In the genomic region with DNA sequence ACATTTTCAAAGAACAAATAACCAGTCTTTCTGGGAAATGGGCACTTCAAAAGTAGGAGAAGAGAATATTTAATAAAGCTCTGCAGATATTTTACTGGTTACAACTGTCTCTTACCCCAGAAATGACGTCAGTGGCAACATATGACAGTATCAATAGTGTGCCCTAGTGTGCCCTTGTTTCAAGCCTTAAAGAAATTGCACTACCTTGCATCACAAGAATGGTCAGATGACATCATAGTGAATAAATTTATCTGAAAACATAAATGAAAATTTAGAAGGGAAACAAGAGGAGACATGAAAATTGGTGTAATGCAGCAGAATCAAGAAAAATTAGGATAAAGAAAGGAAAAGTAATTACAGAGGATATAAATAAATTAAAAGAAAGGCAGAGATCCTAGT, we compare ENCODE assay signal across 17 cellular contexts.
DNase-seq lines count a peak whose midpoint lies in the region; ATAC-seq, FAIRE-seq and TF ChIP-seq lines count a peak whose summit lies in the region.
"Had no signal": no experiment of that assay in that cellular context is flagged by ENCODE, and none has a peak within 500 bp of the region (broad histone marks: within the 10 kb centered on the region; RNA-seq: fewer than 3 reads in every experiment).

No MANE protein-coding gene starts in this region.

- H2AFZ ChIP-seq in HepG2 (ENCODE audit: low read length) (no peak overlapping the region), K562 (ENCODE audit: low read depth, low read length) (no peak overlapping the region)
- H2AFZ ChIP-seq: GM23338 had no signal

- peaks cover 39% of the 10 kb centered on the region for H3K4me1 ChIP-seq in HepG2 (ENCODE audit: insufficient read depth, low read length)
- peaks cover 0 to 27% (median 12%) of the 10 kb centered on the region in 4 donors for H3K4me1 ChIP-seq in right lobe of liver
- no peaks in the 10 kb centered on the region for H3K4me1 ChIP-seq in K562 (replicated peaks in 1 of 2; ENCODE audit: control insufficient read depth in 2 of 2, insufficient read depth in 2 of 2, low read length in 2 of 2)
- peaks cover 63 to 68% of the 10 kb centered on the region in 2 experiments for H3K4me1 ChIP-seq in neutrophil (ENCODE audit: control insufficient read depth in 1 of 2, insufficient read depth in 1 of 2, low read depth in 1 of 2, low read length in 1 of 2)
- peaks cover 21% of the 10 kb centered on the region for H3K4me1 ChIP-seq in foreskin keratinocyte
- H3K4me1 ChIP-seq: BLaER1, Caco-2 had no signal

- 92% methylated on average over 1 of the region's 1 CpG for WGBS in HepG2 (ENCODE audit: low lambda C conversion rate)
- 55% methylated on average over 1 of the region's 1 CpG for WGBS in right lobe of liver (ENCODE audit: insufficient coverage, low coverage, low lambda C conversion rate, missing lambda C conversion rate)
- 86% methylated on average over 1 of the region's 1 CpG for WGBS in K562 (ENCODE audit: insufficient coverage, low coverage, missing lambda C conversion rate)

- no peak overlapping the region for H3K27ac ChIP-seq in HepG2 (ENCODE audit: extremely low read length, insufficient read depth, low read length)
- H3K27ac ChIP-seq in right lobe of liver = no peak overlapping the region
- no peak overlapping the region for H3K27ac ChIP-seq in K562 (ENCODE audit: extremely low read depth, low read depth, low read length)
- peak overlapping the region; percentile 50 for H3K27ac ChIP-seq in neutrophil
- no peak overlapping the region for H3K27ac ChIP-seq in foreskin keratinocyte
- H3K27ac ChIP-seq: BLaER1 had no signal

- no peak overlapping the region for H3K9ac ChIP-seq in HepG2 (ENCODE audit: insufficient read depth, low read depth, low read length)
- no peak overlapping the region for H3K9ac ChIP-seq in K562 (ENCODE audit: insufficient read depth in 1 of 2, low read depth in 2 of 2, low read length in 2 of 2)
- H3K9ac ChIP-seq: BLaER1 had no signal

- in situ Hi-C loops in HepG2 (cut with HindIII; ENCODE audit: extremely low pct_ligation_motif_present, low pct_unique_long_range_greater_than_20kb) = no loop called here
- in situ Hi-C loops in K562 (cut with MboI) = no loop called here

- no peak for ATAC-seq in HepG2
- no peak for ATAC-seq in right lobe of liver
- ATAC-seq in K562 = no peak
- no peak for ATAC-seq in foreskin keratinocyte
- ATAC-seq: GM23338 had no signal

- POLR2A ChIA-PET in HepG2 (lab: Yijun Ruan, JAX) (no interaction called here), K562 (lab: Yijun Ruan, JAX) (no interaction called here)

- no peak for TF ChIP-seq RAD21 in HepG2 (CRISPR knock-in tag; IDR thresholded peaks at IDR 0.05)
- TF ChIP-seq RAD21 in K562 (CRISPR knock-in tag; conservative IDR thresholded peaks at IDR 0.05 in 1 of 2, IDR thresholded peaks at IDR 0.05 in 1 of 2) = no peak

- H4K20me1 ChIP-seq in HepG2 (ENCODE audit: insufficient read depth, low read length) (no peaks in the 10 kb centered on the region; the same call in 1 of the 2 replicates), K562 (replicated peaks; ENCODE audit: control insufficient read depth, insufficient read depth, low read length) (no peaks in the 10 kb centered on the region)

- no peaks in the 10 kb centered on the region; a peak in 1 of 5 replicates for H3K36me3 ChIP-seq in HepG2 (replicated peaks in 1 of 2; ENCODE audit: control insufficient read depth in 1 of 2, insufficient read depth in 2 of 2, low read length in 2 of 2)
- H3K36me3 ChIP-seq in right lobe of liver = no peaks in the 10 kb centered on the region
- no peaks in the 10 kb centered on the region; the same call in 2 of the 3 replicates for H3K36me3 ChIP-seq in K562 (ENCODE audit: control insufficient read depth, insufficient read depth, low read length)
- H3K36me3 ChIP-seq in neutrophil = no peaks in the 10 kb centered on the region
- H3K36me3 ChIP-seq: BLaER1 had no signal

- no peak for TF ChIP-seq EP300 in HepG2 (IDR thresholded peaks at IDR 0.05; ENCODE audit: low read depth in 2 of 2, low read length in 2 of 2)
- no peak for TF ChIP-seq EP300 in HepG2 (CRISPR knock-in tag; IDR thresholded peaks at IDR 0.05; ENCODE audit: borderline replicate concordance)
- no peak for TF ChIP-seq EP300 in K562 (IDR thresholded peaks at IDR 0.05; ENCODE audit: low read length)

- TF ChIP-seq CTCF in HepG2 (CRISPR knock-in tag; IDR thresholded peaks at IDR 0.05) = no peak
- TF ChIP-seq CTCF in right lobe of liver (IDR thresholded peaks at IDR 0.05) = no peak
- TF ChIP-seq CTCF in K562 (IDR thresholded peaks at IDR 0.05 in 2 of 3, conservative IDR thresholded peaks at IDR 0.05 in 1 of 3; ENCODE audit: insufficient read depth in 2 of 3, low read depth in 1 of 3, low read length in 3 of 3) = no peak
- TF ChIP-seq CTCF in neutrophil (IDR thresholded peaks at IDR 0.05) = no peak
- no peak for TF ChIP-seq CTCF in foreskin keratinocyte (conservative IDR thresholded peaks at IDR 0.05)

- H3K79me2 ChIP-seq in HepG2 (ENCODE audit: insufficient read depth, low read length) (no peaks in the 10 kb centered on the region), K562 (ENCODE audit: control insufficient read depth, insufficient read depth, low read length) (peaks cover 2% of the 10 kb centered on the region; the same call in 2 of the 3 replicates)

- BruUV-seq in HepG2 (replicated peaks; lab: Mats Ljungman, UMichigan) = no TSS peak
- BruUV-seq in K562 (replicated peaks; lab: Mats Ljungman, UMichigan) = no TSS peak

- no peak overlapping the region for H3K4me2 ChIP-seq in HepG2 (ENCODE audit: low read depth, low read length)
- no peak overlapping the region for H3K4me2 ChIP-seq in K562 (ENCODE audit: insufficient read depth, low read length)
- H3K4me2 ChIP-seq: BLaER1, GM23338 had no signal

- DNase-seq in HepG2 (ENCODE audit: low spot score) (no peak), right lobe of liver (no peak), OCI-M1 (lab: John Stamatoyannopoulos, UW) (peak; percentile 40), K562 (ENCODE audit: extremely low read depth in 1 of 4, low spot score in 3 of 4) (no peak), foreskin keratinocyte (no peak), GM19239 (ENCODE audit: insufficient read length, low spot score) (no peak)
- no peak for DNase-seq in activated CD4-positive, CD25-positive, alpha-beta regulatory T cell treated with anti-CD3 and anti-CD28 coated beads, Interleukin-2, amount 50 U/mL, for 72 hours
- DNase-seq: 8988T; AML-193; Caco-2; CD8-positive, alpha-beta memory T cell; DMS53; GF-D8; H7 had no signal

- H3K4me3 ChIP-seq in HepG2 (replicated peaks in 1 of 3; ENCODE audit: insufficient read depth in 1 of 3, low read depth in 2 of 3, low read length in 3 of 3) = no peak overlapping the region
- H3K4me3 ChIP-seq in right lobe of liver = no peak overlapping the region
- H3K4me3 ChIP-seq in K562 = no peak overlapping the region
- H3K4me3 ChIP-seq in neutrophil (ENCODE audit: low read depth in 1 of 2, low read length in 1 of 2) = no peak overlapping the region
- H3K4me3 ChIP-seq: BLaER1, GM23338 had no signal

- no peak for FAIRE-seq in HepG2 (lab: Jason Lieb, UNC)
- FAIRE-seq in K562 (lab: Jason Lieb, UNC) = no peak
- FAIRE-seq in GM19239 (lab: Jason Lieb, UNC) = no peak

- H3K9me1 ChIP-seq in K562 (ENCODE audit: control insufficient read depth, insufficient read depth, low read length) = no peaks in the 10 kb centered on the region

- CTCF ChIA-PET in HepG2 (lab: Yijun Ruan, JAX; ENCODE audit: low intra/inter-chr PET ratio, low total read pairs) = no interaction called here
- CTCF ChIA-PET in K562 (lab: Yijun Ruan, JAX; ENCODE audit: low intra/inter-chr PET ratio) = no interaction called here

- intact Hi-C loops in HepG2 (cut with micrococcal nuclease; ENCODE audit: unreplicated experiment) = no loop called here
- intact Hi-C loops in right lobe of liver (cut with DNase I) = no loop called here
- intact Hi-C loops in K562 (cut with micrococcal nuclease) = no loop called here

- H3K27me3 ChIP-seq in HepG2 (ENCODE audit: control insufficient read depth in 1 of 2, insufficient read depth in 2 of 2, low read length in 2 of 2) = no peaks in the 10 kb centered on the region
- H3K27me3 ChIP-seq in right lobe of liver = no peaks in the 10 kb centered on the region
- H3K27me3 ChIP-seq in K562 (ENCODE audit: control insufficient read depth in 2 of 2, insufficient read depth in 2 of 2, low read length in 2 of 2) = no peaks in the 10 kb centered on the region
- no peaks in the 10 kb centered on the region for H3K27me3 ChIP-seq in neutrophil
- H3K27me3 ChIP-seq in foreskin keratinocyte = no peaks in the 10 kb centered on the region
- H3K27me3 ChIP-seq: BLaER1 had no signal

- no peaks in the 10 kb centered on the region for H3K9me3 ChIP-seq in HepG2 (ENCODE audit: low read length)
- H3K9me3 ChIP-seq in right lobe of liver = no peaks in the 10 kb centered on the region
- H3K9me3 ChIP-seq in K562 (replicated peaks; ENCODE audit: control insufficient read depth, insufficient read depth, low read depth, low read length) = no peaks in the 10 kb centered on the region
- H3K9me3 ChIP-seq in neutrophil = no peaks in the 10 kb centered on the region
- H3K9me3 ChIP-seq: Caco-2 had no signal

- TF ChIP-seq POLR2A in HepG2 (IDR thresholded peaks at IDR 0.05; ENCODE audit: insufficient read depth in 1 of 2, low read depth in 2 of 2, low read length in 2 of 2) (no peak), right lobe of liver (IDR thresholded peaks at IDR 0.05) (no peak), K562 (conservative IDR thresholded peaks at IDR 0.05) (no peak)

TF ChIP-seq in HepG2, 621 proteins besides CTCF, POLR2A, EP300 and RAD21:
- no peak for TF ChIP-seq ZNF3 (CRISPR knock-in tag; IDR thresholded peaks at IDR 0.05)
- peak; percentile 63 for TF ChIP-seq ATF7 (IDR thresholded peaks at IDR 0.05)
- TF ChIP-seq ATF7 (CRISPR knock-in tag; IDR thresholded peaks at IDR 0.05) = no peak
- TF ChIP-seq CREB1 (IDR thresholded peaks at IDR 0.05) = 0 out of 2 replicates have a peak, but pooled peaks have one; percentile 12
- TF ChIP-seq CREB1 (CRISPR knock-in tag; IDR thresholded peaks at IDR 0.05) = no peak
- TF ChIP-seq FOXC1 (CRISPR knock-in tag; IDR thresholded peaks at IDR 0.05; ENCODE audit: borderline replicate concordance) = no peak
- no peak for TF ChIP-seq MXI1 (IDR thresholded peaks at IDR 0.05; ENCODE audit: borderline replicate concordance, low read depth, low read length)

TF ChIP-seq in K562, 482 proteins besides CTCF, POLR2A, EP300 and RAD21 (continues in another document):
- peak; percentile 38; the same call in 1 of the 2 replicates for TF ChIP-seq CEBPG (CRISPR knock-in tag; IDR thresholded peaks at IDR 0.05)
- TF ChIP-seq CEBPG (tag; conservative IDR thresholded peaks at IDR 0.05 in 1 of 2, IDR thresholded peaks at IDR 0.05 in 1 of 2) = peak in 1 of 2 experiments; percentile 52; a peak in 1 of 4 replicates
